In genomic region chr9:8451146-8451545, GRCh38 we compare ENCODE assay signal across 11 cellular contexts.
"Had no signal": no experiment of that assay in that cellular context is flagged by ENCODE, and none has a peak within 500 bp of the region (broad histone marks: within the 10 kb centered on the region; RNA-seq: fewer than 3 reads in every experiment).

No MANE protein-coding gene starts in this region.

- H3K4me3 ChIP-seq: GM23248, GM23338, HAP-1 had no signal

- H3K27ac ChIP-seq: GM23248 had no signal

- H3K4me1 ChIP-seq: HAP-1 had no signal

- H3K9ac ChIP-seq: GM23248 had no signal

- H3K9me3 ChIP-seq: HAP-1 had no signal

- H3K36me3 ChIP-seq: HAP-1 had no signal

- DNase-seq: GM23248, GOT3, H7, H9, HCEC 1CT, HFFc6 had no signal

- FAIRE-seq: H1, H54 had no signal

- ATAC-seq: GM23338, HCT116 had no signal
